2 cellular contexts compared by ENCODE assay signal in the genomic region with DNA sequence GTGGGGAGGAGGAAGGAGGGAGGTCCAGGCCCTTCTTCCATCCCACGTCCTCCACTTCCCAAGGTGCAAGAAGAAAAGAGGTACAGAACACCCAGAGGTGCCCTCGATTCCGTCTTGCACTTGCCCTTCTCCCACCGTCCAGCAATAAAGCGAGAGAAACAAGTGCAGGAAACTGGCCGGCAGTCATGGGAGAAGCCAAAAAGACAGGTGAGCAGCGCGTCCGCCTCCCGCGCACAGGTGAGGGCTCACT.
TF ChIP-seq lines count a peak whose summit lies in the region.

No MANE protein-coding gene starts in this region.

TF ChIP-seq in HEK293, 187 proteins besides CTCF, POLR2A, EP300 and RAD21 (continued from another document and continues in another):
- TF ChIP-seq SP7 (tag by site-specific recombination; IDR thresholded peaks at IDR 0.05) (0 out of 2 replicates have a peak, but pooled peaks have one; percentile 50), ZNF660 (tag by site-specific recombination; IDR thresholded peaks at IDR 0.05) (no peak), ZNF521 (tag by site-specific recombination; IDR thresholded peaks at IDR 0.05) (no peak), REPIN1 (tag by site-specific recombination; IDR thresholded peaks at IDR 0.05; ENCODE audit: low read depth) (no peak), ZNF791 (tag by site-specific recombination; IDR thresholded peaks at IDR 0.05) (no peak), ZNF416 (tag by site-specific recombination; IDR thresholded peaks at IDR 0.05) (no peak), ZNF629 (tag by site-specific recombination; IDR thresholded peaks at IDR 0.05) (no peak), ZNF423 (tag by site-specific recombination; IDR thresholded peaks at IDR 0.05) (peak; percentile 64), YY2 (tag by site-specific recombination; IDR thresholded peaks at IDR 0.05) (no peak; the same call in 1 of the 2 replicates), ZNF292 (tag by site-specific recombination; IDR thresholded peaks at IDR 0.05; ENCODE audit: borderline replicate concordance, low read depth) (no peak), ZNF776 (tag by site-specific recombination; IDR thresholded peaks at IDR 0.05; ENCODE audit: borderline replicate concordance) (no peak), ZNF16 (tag by site-specific recombination; IDR thresholded peaks at IDR 0.05; ENCODE audit: low read depth) (no peak), OSR2 (tag by site-specific recombination; IDR thresholded peaks at IDR 0.05) (no peak), ZNF558 (tag by site-specific recombination; IDR thresholded peaks at IDR 0.05) (no peak), ZNF600 (tag by site-specific recombination; IDR thresholded peaks at IDR 0.05) (peak; percentile 58; the same call in 1 of the 2 replicates), ZNF354C (tag by site-specific recombination; IDR thresholded peaks at IDR 0.05; ENCODE audit: borderline replicate concordance, low read depth) (no peak), ZNF341 (tag by site-specific recombination; IDR thresholded peaks at IDR 0.05; ENCODE audit: low read depth) (peak; percentile 69)
- TF ChIP-seq, protein P1, sequence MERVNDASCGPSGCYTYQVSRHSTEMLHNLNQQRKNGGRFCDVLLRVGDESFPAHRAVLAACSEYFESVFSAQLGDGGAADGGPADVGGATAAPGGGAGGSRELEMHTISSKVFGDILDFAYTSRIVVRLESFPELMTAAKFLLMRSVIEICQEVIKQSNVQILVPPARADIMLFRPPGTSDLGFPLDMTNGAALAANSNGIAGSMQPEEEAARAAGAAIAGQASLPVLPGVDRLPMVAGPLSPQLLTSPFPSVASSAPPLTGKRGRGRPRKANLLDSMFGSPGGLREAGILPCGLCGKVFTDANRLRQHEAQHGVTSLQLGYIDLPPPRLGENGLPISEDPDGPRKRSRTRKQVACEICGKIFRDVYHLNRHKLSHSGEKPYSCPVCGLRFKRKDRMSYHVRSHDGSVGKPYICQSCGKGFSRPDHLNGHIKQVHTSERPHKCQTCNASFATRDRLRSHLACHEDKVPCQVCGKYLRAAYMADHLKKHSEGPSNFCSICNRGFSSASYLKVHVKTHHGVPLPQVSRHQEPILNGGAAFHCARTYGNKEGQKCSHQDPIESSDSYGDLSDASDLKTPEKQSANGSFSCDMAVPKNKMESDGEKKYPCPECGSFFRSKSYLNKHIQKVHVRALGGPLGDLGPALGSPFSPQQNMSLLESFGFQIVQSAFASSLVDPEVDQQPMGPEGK (tag by site-specific recombination; IDR thresholded peaks at IDR 0.05), result no peak
- TF ChIP-seq, protein P2, sequence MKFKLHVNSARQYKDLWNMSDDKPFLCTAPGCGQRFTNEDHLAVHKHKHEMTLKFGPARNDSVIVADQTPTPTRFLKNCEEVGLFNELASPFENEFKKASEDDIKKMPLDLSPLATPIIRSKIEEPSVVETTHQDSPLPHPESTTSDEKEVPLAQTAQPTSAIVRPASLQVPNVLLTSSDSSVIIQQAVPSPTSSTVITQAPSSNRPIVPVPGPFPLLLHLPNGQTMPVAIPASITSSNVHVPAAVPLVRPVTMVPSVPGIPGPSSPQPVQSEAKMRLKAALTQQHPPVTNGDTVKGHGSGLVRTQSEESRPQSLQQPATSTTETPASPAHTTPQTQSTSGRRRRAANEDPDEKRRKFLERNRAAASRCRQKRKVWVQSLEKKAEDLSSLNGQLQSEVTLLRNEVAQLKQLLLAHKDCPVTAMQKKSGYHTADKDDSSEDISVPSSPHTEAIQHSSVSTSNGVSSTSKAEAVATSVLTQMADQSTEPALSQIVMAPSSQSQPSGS (tag by site-specific recombination; IDR thresholded peaks at IDR 0.05; ENCODE audit: low read depth), result no peak
- TF ChIP-seq, protein P3, sequence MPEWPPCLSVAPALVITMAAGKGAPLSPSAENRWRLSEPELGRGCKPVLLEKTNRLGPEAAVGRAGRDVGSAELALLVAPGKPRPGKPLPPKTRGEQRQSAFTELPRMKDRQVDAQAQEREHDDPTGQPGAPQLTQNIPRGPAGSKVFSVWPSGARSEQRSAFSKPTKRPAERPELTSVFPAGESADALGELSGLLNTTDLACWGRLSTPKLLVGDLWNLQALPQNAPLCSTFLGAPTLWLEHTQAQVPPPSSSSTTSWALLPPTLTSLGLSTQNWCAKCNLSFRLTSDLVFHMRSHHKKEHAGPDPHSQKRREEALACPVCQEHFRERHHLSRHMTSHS (tag by site-specific recombination; IDR thresholded peaks at IDR 0.05), result no peak
- TF ChIP-seq, protein P4, sequence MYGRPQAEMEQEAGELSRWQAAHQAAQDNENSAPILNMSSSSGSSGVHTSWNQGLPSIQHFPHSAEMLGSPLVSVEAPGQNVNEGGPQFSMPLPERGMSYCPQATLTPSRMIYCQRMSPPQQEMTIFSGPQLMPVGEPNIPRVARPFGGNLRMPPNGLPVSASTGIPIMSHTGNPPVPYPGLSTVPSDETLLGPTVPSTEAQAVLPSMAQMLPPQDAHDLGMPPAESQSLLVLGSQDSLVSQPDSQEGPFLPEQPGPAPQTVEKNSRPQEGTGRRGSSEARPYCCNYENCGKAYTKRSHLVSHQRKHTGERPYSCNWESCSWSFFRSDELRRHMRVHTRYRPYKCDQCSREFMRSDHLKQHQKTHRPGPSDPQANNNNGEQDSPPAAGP (tag by site-specific recombination; IDR thresholded peaks at IDR 0.05), result 0 out of 2 replicates have a peak, but pooled peaks have one; percentile 25
- TF ChIP-seq, protein P5, sequence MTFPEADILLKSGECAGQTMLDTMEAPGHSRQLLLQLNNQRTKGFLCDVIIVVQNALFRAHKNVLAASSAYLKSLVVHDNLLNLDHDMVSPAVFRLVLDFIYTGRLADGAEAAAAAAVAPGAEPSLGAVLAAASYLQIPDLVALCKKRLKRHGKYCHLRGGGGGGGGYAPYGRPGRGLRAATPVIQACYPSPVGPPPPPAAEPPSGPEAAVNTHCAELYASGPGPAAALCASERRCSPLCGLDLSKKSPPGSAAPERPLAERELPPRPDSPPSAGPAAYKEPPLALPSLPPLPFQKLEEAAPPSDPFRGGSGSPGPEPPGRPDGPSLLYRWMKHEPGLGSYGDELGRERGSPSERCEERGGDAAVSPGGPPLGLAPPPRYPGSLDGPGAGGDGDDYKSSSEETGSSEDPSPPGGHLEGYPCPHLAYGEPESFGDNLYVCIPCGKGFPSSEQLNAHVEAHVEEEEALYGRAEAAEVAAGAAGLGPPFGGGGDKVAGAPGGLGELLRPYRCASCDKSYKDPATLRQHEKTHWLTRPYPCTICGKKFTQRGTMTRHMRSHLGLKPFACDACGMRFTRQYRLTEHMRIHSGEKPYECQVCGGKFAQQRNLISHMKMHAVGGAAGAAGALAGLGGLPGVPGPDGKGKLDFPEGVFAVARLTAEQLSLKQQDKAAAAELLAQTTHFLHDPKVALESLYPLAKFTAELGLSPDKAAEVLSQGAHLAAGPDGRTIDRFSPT (tag by site-specific recombination; IDR thresholded peaks at IDR 0.05), result 0 out of 2 replicates have a peak, but pooled peaks have one; percentile 11

TF ChIP-seq in HepG2, 621 proteins besides CTCF, POLR2A, EP300 and RAD21 (continued from another document and continues in another):
- no peak for TF ChIP-seq ZNF883 (CRISPR knock-in tag; IDR thresholded peaks at IDR 0.05; ENCODE audit: not compliant biosample characterization)
- TF ChIP-seq, protein P6, sequence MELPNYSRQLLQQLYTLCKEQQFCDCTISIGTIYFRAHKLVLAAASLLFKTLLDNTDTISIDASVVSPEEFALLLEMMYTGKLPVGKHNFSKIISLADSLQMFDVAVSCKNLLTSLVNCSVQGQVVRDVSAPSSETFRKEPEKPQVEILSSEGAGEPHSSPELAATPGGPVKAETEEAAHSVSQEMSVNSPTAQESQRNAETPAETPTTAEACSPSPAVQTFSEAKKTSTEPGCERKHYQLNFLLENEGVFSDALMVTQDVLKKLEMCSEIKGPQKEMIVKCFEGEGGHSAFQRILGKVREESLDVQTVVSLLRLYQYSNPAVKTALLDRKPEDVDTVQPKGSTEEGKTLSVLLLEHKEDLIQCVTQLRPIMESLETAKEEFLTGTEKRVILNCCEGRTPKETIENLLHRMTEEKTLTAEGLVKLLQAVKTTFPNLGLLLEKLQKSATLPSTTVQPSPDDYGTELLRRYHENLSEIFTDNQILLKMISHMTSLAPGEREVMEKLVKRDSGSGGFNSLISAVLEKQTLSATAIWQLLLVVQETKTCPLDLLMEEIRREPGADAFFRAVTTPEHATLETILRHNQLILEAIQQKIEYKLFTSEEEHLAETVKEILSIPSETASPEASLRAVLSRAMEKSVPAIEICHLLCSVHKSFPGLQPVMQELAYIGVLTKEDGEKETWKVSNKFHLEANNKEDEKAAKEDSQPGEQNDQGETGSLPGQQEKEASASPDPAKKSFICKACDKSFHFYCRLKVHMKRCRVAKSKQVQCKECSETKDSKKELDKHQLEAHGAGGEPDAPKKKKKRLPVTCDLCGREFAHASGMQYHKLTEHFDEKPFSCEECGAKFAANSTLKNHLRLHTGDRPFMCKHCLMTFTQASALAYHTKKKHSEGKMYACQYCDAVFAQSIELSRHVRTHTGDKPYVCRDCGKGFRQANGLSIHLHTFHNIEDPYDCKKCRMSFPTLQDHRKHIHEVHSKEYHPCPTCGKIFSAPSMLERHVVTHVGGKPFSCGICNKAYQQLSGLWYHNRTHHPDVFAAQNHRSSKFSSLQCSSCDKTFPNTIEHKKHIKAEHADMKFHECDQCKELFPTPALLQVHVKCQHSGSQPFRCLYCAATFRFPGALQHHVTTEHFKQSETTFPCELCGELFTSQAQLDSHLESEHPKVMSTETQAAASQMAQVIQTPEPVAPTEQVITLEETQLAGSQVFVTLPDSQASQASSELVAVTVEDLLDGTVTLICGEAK (IDR thresholded peaks at IDR 0.05), result no peak
- TF ChIP-seq, protein P6 (CRISPR knock-in tag; IDR thresholded peaks at IDR 0.05), result peak; percentile 77
- TF ChIP-seq ATM (IDR thresholded peaks at IDR 0.05; ENCODE audit: borderline replicate concordance), result no peak
- no peak for TF ChIP-seq MTF2 (CRISPR knock-in tag; IDR thresholded peaks at IDR 0.05; ENCODE audit: borderline replicate concordance)
- TF ChIP-seq, protein P7, sequence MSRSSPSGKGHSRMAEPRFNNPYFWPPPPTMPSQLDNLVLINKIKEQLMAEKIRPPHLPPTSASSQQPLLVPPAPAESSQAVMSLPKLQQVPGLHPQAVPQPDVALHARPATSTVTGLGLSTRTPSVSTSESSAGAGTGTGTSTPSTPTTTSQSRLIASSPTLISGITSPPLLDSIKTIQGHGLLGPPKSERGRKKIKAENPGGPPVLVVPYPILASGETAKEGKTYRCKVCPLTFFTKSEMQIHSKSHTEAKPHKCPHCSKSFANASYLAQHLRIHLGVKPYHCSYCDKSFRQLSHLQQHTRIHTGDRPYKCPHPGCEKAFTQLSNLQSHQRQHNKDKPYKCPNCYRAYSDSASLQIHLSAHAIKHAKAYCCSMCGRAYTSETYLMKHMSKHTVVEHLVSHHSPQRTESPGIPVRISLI (CRISPR knock-in tag; IDR thresholded peaks at IDR 0.05; ENCODE audit: borderline replicate concordance), result no peak; the same call in 1 of the 2 replicates
- TF ChIP-seq ETV6 (CRISPR knock-in tag; conservative IDR thresholded peaks at IDR 0.05), result no peak
- no peak for TF ChIP-seq TP53 (CRISPR knock-in tag; conservative IDR thresholded peaks at IDR 0.05)
- no peak for TF ChIP-seq HIVEP1 (CRISPR knock-in tag; IDR thresholded peaks at IDR 0.05)
- TF ChIP-seq, protein P8, sequence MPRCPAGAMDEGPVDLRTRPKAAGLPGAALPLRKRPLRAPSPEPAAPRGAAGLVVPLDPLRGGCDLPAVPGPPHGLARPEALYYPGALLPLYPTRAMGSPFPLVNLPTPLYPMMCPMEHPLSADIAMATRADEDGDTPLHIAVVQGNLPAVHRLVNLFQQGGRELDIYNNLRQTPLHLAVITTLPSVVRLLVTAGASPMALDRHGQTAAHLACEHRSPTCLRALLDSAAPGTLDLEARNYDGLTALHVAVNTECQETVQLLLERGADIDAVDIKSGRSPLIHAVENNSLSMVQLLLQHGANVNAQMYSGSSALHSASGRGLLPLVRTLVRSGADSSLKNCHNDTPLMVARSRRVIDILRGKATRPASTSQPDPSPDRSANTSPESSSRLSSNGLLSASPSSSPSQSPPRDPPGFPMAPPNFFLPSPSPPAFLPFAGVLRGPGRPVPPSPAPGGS (CRISPR knock-in tag; IDR thresholded peaks at IDR 0.05), result no peak
- TF ChIP-seq REPIN1 (CRISPR knock-in tag; IDR thresholded peaks at IDR 0.05; ENCODE audit: borderline replicate concordance, low read depth), result no peak; the same call in 1 of the 2 replicates
- TF ChIP-seq, protein P9, sequence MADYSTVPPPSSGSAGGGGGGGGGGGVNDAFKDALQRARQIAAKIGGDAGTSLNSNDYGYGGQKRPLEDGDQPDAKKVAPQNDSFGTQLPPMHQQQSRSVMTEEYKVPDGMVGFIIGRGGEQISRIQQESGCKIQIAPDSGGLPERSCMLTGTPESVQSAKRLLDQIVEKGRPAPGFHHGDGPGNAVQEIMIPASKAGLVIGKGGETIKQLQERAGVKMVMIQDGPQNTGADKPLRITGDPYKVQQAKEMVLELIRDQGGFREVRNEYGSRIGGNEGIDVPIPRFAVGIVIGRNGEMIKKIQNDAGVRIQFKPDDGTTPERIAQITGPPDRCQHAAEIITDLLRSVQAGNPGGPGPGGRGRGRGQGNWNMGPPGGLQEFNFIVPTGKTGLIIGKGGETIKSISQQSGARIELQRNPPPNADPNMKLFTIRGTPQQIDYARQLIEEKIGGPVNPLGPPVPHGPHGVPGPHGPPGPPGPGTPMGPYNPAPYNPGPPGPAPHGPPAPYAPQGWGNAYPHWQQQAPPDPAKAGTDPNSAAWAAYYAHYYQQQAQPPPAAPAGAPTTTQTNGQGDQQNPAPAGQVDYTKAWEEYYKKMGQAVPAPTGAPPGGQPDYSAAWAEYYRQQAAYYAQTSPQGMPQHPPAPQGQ (CRISPR knock-in tag; IDR thresholded peaks at IDR 0.05; ENCODE audit: borderline replicate concordance), result no peak
- no peak for TF ChIP-seq KDM4B (CRISPR knock-in tag; IDR thresholded peaks at IDR 0.05)
- no peak for TF ChIP-seq FOXJ3 (CRISPR knock-in tag; IDR thresholded peaks at IDR 0.05; ENCODE audit: borderline replicate concordance)
